Comparison of ENCODE assay signal across 8 cellular contexts in the genomic region with DNA sequence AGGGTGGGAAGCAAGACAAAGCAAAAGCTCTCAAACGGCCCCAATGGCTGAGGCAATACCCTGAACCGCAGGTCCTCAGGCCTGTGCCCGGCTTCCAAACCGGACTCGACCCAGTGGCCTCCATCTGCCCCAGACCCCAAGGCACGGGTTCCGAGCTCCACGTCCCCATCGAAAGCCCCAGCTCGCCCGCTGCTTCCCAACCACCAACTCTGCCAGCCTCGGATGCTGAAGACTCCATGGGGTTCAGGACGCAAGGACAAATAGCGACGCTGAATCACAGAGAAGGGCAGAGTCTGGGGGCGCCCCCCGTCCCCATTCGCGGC. TPM values are rescaled to one million over a fixed set of nuclear protein-coding genes. Genes with fewer than 3 reads are reported as not detected.
DNase-seq lines count a peak whose midpoint lies in the region; ATAC-seq lines count a peak whose summit lies in the region.

No MANE protein-coding gene starts in this region.

- peak overlapping the region; percentile 52 for H3K27ac Mint-ChIP-seq in T-helper 1 cell treated with Interleukin-12 subunit alpha and Interleukin-12 subunit beta and Interleukin-4 antibody, amounts not matched to agents 30 μg/mL and 1 μg/mL, for 36 hours
- H3K27ac Mint-ChIP-seq in activated naive CD8-positive, alpha-beta T cell = peak overlapping the region; percentile 83
- peak overlapping the region; percentile 72 to 91 (median 84) for H3K27ac Mint-ChIP-seq in immature natural killer cell

- peak overlapping the region; percentile 93 for H3K4me3 Mint-ChIP-seq in T-helper 1 cell treated with Interleukin-12 subunit alpha and Interleukin-12 subunit beta and Interleukin-4 antibody, amounts not matched to agents 30 μg/mL and 1 μg/mL, for 36 hours
- peak overlapping the region; percentile 92 for H3K4me3 Mint-ChIP-seq in activated naive CD8-positive, alpha-beta T cell
- H3K4me3 Mint-ChIP-seq in immature natural killer cell = peak overlapping the region; percentile 85 to 93 (median 89)

- no peak for ATAC-seq in HG03378 (IDR thresholded peaks at IDR 0.05; ENCODE audit: unreplicated experiment)

- no peak for DNase-seq in T-helper 1 cell
- no peak for DNase-seq in immature natural killer cell
- DNase-seq in NCI-H1048 (lab: John Stamatoyannopoulos, UW) = no peak
- no peak for DNase-seq in DMS53 treated with DMSO at 0.1 percent for 48 hours (lab: John Stamatoyannopoulos, UW; ENCODE audit: unreplicated experiment)

- peak overlapping the region; percentile 85 to 94 (median 86) for H3K4me3 ChIP-seq in subcutaneous abdominal adipose tissue (ENCODE audit: low read depth in 1 of 5, low read length in 5 of 5)

- peaks cover 12 to 63% (median 46%) of the 10 kb centered on the region in 5 donors for H3K4me1 ChIP-seq in subcutaneous abdominal adipose tissue (ENCODE audit: control insufficient read depth in 5 of 5, insufficient read depth in 5 of 5, low read length in 5 of 5)

- H3K27me3 ChIP-seq in subcutaneous abdominal adipose tissue (ENCODE audit: control insufficient read depth in 5 of 5, insufficient read depth in 4 of 5, low read length in 5 of 5) = no peaks in the 10 kb centered on the region

- peaks cover 4% of the 10 kb centered on the region for H3K9me3 Mint-ChIP-seq in T-helper 1 cell treated with Interleukin-12 subunit alpha and Interleukin-12 subunit beta and Interleukin-4 antibody, amounts not matched to agents 30 μg/mL and 1 μg/mL, for 36 hours
- H3K9me3 Mint-ChIP-seq in activated naive CD8-positive, alpha-beta T cell (ENCODE audit: low read depth) = no peaks in the 10 kb centered on the region
- no peaks in the 10 kb centered on the region for H3K9me3 Mint-ChIP-seq in immature natural killer cell

- H3K4me1 Mint-ChIP-seq in T-helper 1 cell treated with Interleukin-12 subunit alpha and Interleukin-12 subunit beta and Interleukin-4 antibody, amounts not matched to agents 30 μg/mL and 1 μg/mL, for 36 hours (ENCODE audit: low read depth) = peaks cover 31% of the 10 kb centered on the region
- peaks cover 46% of the 10 kb centered on the region for H3K4me1 Mint-ChIP-seq in activated naive CD8-positive, alpha-beta T cell (ENCODE audit: low read depth)
- peaks cover 28 to 38% of the 10 kb centered on the region in 2 donors for H3K4me1 Mint-ChIP-seq in immature natural killer cell

- peaks cover 14% of the 10 kb centered on the region for H3K36me3 Mint-ChIP-seq in T-helper 1 cell treated with Interleukin-12 subunit alpha and Interleukin-12 subunit beta and Interleukin-4 antibody, amounts not matched to agents 30 μg/mL and 1 μg/mL, for 36 hours (ENCODE audit: low read depth)
- H3K36me3 Mint-ChIP-seq in activated naive CD8-positive, alpha-beta T cell = no peaks in the 10 kb centered on the region
- no peaks in the 10 kb centered on the region for H3K36me3 Mint-ChIP-seq in immature natural killer cell

- peaks cover 0 to under 1% (median 0%) of the 10 kb centered on the region in 5 donors for H3K9me3 ChIP-seq in subcutaneous abdominal adipose tissue (ENCODE audit: control insufficient read depth in 5 of 5, low read length in 5 of 5)

- H3K36me3 ChIP-seq in subcutaneous abdominal adipose tissue (ENCODE audit: control insufficient read depth in 5 of 5, insufficient read depth in 5 of 5, low read length in 5 of 5) = peaks cover 0 to 31% (median 26%) of the 10 kb centered on the region in 5 donors

- H3K9ac ChIP-seq in subcutaneous abdominal adipose tissue (ENCODE audit: low read length in 5 of 5) = peak overlapping the region; percentile 73 to 97 (median 83)

- H3K27ac ChIP-seq in subcutaneous abdominal adipose tissue (ENCODE audit: low read depth, low read length) = peak overlapping the region; percentile 72

- H3K27me3 Mint-ChIP-seq in T-helper 1 cell treated with Interleukin-12 subunit alpha and Interleukin-12 subunit beta and Interleukin-4 antibody, amounts not matched to agents 30 μg/mL and 1 μg/mL, for 36 hours (ENCODE audit: low read depth) = no peaks in the 10 kb centered on the region
- H3K27me3 Mint-ChIP-seq in activated naive CD8-positive, alpha-beta T cell = no peaks in the 10 kb centered on the region
- peaks cover 0 to 8% (median 0%) of the 10 kb centered on the region in 3 donors for H3K27me3 Mint-ChIP-seq in immature natural killer cell (ENCODE audit: low read depth in 3 of 3)

RNA-seq across cellular contexts. Expression of gene POLR2E, which starts 0.6 kb away (rescaled TPM):
- 100 to 1,000 TPM; 182 to 288 (median 237) TPM for polyA plus RNA-seq in immature natural killer cell

RNA-seq across cellular contexts. Expression of gene GPX4, which starts 9.2 kb away (rescaled TPM):
- 100 to 1,000 TPM; 225 to 320 (median 280) TPM for polyA plus RNA-seq in immature natural killer cell

RNA-seq across cellular contexts. Expression of gene ARHGAP45, which starts 27.6 kb away (rescaled TPM):
- 100 to 1,000 TPM; 164 to 417 (median 169) TPM for polyA plus RNA-seq in immature natural killer cell

RNA-seq across cellular contexts. Expression of gene ABCA7, which starts 54.7 kb away (rescaled TPM):
- 10 to 100 TPM in 1 of 3 donors, 1 to 10 TPM in 2; 4.5 to 13.3 (median 5.2) TPM for polyA plus RNA-seq in immature natural killer cell
